In the genomic region with DNA sequence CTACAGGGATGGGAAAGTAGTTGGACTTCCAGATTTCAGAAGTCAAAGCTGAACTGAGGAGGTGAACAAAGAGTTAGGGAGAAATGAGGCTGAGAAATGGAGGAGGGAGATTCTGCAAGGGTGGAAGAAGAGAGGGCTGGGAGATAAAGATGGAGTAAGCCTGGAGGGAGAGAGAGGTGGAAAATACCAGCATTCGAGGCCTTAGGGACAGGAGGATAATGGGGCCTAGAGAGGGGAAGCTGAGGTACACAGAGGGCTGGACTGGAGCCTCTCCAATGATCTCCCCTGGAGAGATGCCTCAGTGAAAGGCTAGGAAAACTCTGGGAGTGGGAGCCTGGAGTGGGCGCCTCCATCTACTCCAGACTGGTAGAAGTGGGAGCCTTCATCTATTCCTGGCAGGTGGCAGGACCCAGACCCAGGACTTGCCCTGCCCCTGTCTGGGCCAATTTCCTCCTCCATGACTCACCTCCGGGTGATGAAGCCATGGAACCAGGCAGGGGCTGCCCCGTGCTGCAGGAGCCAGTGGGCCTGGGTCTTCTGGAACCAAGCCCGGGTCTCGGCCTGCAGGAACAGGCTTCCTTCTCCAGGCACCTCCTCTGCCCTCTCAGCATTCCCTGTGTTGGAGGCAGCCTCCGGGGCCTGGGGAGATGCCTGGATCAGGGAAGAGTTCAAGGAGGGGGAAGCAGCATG, we compare ENCODE assay signal across 9 cellular contexts. TPM values are rescaled to one million over a fixed set of nuclear protein-coding genes. Genes with fewer than 3 reads are reported as not detected.
DNase-seq lines count a peak whose midpoint lies in the region; ATAC-seq, FAIRE-seq and TF ChIP-seq lines count a peak whose summit lies in the region.
"Had no signal": no experiment of that assay in that cellular context is flagged by ENCODE, and none has a peak within 500 bp of the region (broad histone marks: within the 10 kb centered on the region; RNA-seq: fewer than 3 reads in every experiment).

No MANE protein-coding gene starts in this region.

- no peaks in the 10 kb centered on the region for H3K36me3 Mint-ChIP-seq in progenitor cell of endocrine pancreas (ENCODE audit: insufficient read depth)

- TF ChIP-seq POLR2A in endothelial cell of umbilical vein (IDR thresholded peaks at IDR 0.05; ENCODE audit: low read depth, low read length) = peak; percentile 39

- no peaks in the 10 kb centered on the region for H3K79me2 ChIP-seq in DOHH2 (ENCODE audit: control insufficient read depth, low read length)
- no peaks in the 10 kb centered on the region for H3K79me2 ChIP-seq in endothelial cell of umbilical vein (ENCODE audit: control insufficient read depth, insufficient read depth, low read length)

- H3K9me1 ChIP-seq in endothelial cell of umbilical vein (replicated peaks; ENCODE audit: control insufficient read depth, extremely low read depth, insufficient read depth, low read length) = no peaks in the 10 kb centered on the region

- peaks cover 5% of the 10 kb centered on the region for H3F3A ChIP-seq in DOHH2 (ENCODE audit: control insufficient read depth, insufficient read depth)

- intact Hi-C loops in endothelial cell of umbilical vein (cut with micrococcal nuclease) = loop anchor here (1.0 kb wide), 1 partner anchor 46 kb away; the partner anchor contains the start of gene NTRK1

- H3K27ac ChIP-seq in DOHH2 (ENCODE audit: low read depth, low read length) = no peak overlapping the region
- peak overlapping the region; percentile 51 for H3K27ac ChIP-seq in endothelial cell of umbilical vein (ENCODE audit: insufficient read depth, low read depth, low read length)

- no peaks in the 10 kb centered on the region for H3K36me3 ChIP-seq in DOHH2 (ENCODE audit: control insufficient read depth, low read length)
- H3K36me3 ChIP-seq in endothelial cell of umbilical vein (ENCODE audit: control insufficient read depth in 2 of 2, extremely low read depth in 1 of 2, insufficient read depth in 2 of 2, low read length in 2 of 2) = no peaks in the 10 kb centered on the region

- TSS peak; percentile 14 for BruUV-seq in endothelial cell of umbilical vein (replicated peaks; lab: Mats Ljungman, UMichigan)

- H3K9me2 ChIP-seq in DOHH2 (replicated peaks; ENCODE audit: control insufficient read depth, low read length) = no peaks in the 10 kb centered on the region

- FAIRE-seq in endothelial cell of umbilical vein (lab: Jason Lieb, UNC) = no peak

- dilution Hi-C loops in endothelial cell of umbilical vein (cut with MboI; ENCODE audit: extremely low pct_ligation_motif_present, low sequenced_read_pairs) = no loop called here

- CTCF ChIA-PET in endothelial cell of umbilical vein (lab: Charles Lee) = interaction anchor here (0.7 to 5.0 kb wide), 23 partner anchors 7 to 125 kb away, joined by 3 to 67 read pairs (median 5); partner anchors contain the start of genes INSRR, METTL25B and NTRK1

- ATAC-seq in GM18861 (IDR thresholded peaks at IDR 0.05; ENCODE audit: unreplicated experiment) (no peak), GM19324 (IDR thresholded peaks at IDR 0.05; ENCODE audit: low FRiP score, unreplicated experiment) (no peak)

- H3K4me3 Mint-ChIP-seq in progenitor cell of endocrine pancreas (ENCODE audit: low read depth) = peak overlapping the region; percentile 38

- no peaks in the 10 kb centered on the region for H3K27me3 ChIP-seq in DOHH2 (ENCODE audit: control insufficient read depth, low read length)
- H3K27me3 ChIP-seq in endothelial cell of umbilical vein (ENCODE audit: control insufficient read depth in 2 of 2, insufficient read depth in 2 of 2, low read length in 2 of 2) = no peaks in the 10 kb centered on the region

- H4K20me1 ChIP-seq in DOHH2 (ENCODE audit: control insufficient read depth, insufficient read depth, low read depth, low read length) (no peaks in the 10 kb centered on the region), endothelial cell of umbilical vein (replicated peaks; ENCODE audit: control insufficient read depth, extremely low read depth, insufficient read depth, low read length) (no peaks in the 10 kb centered on the region)

- H3K9ac ChIP-seq in endothelial cell of umbilical vein (replicated peaks; ENCODE audit: extremely low read depth, insufficient read depth, low read length) = no peak overlapping the region

- POLR2A ChIA-PET in endothelial cell of umbilical vein (lab: Charles Lee) = no interaction called here

- H3K4me1 ChIP-seq in DOHH2 (ENCODE audit: control insufficient read depth, low read length) (peaks cover 27% of the 10 kb centered on the region), endothelial cell of umbilical vein (ENCODE audit: control insufficient read depth, extremely low read depth, insufficient read depth, low read length) (peaks cover 33% of the 10 kb centered on the region)

- no peak overlapping the region for H3K4me3 ChIP-seq in DOHH2 (ENCODE audit: low read length)
- no peak overlapping the region for H3K4me3 ChIP-seq in endothelial cell of umbilical vein (replicated peaks in 1 of 3; ENCODE audit: insufficient read depth in 1 of 3, low read depth in 1 of 3, low read length in 3 of 3)

- H3K9me3 ChIP-seq in DOHH2 (ENCODE audit: control insufficient read depth, insufficient read depth, low read length) = no peaks in the 10 kb centered on the region
- H3K9me3 ChIP-seq in endothelial cell of umbilical vein (replicated peaks; ENCODE audit: control insufficient read depth, insufficient read depth, low read length) = no peaks in the 10 kb centered on the region

- H2AFZ ChIP-seq in endothelial cell of umbilical vein (ENCODE audit: low read depth, low read length) = peak overlapping the region; percentile 78

- TF ChIP-seq CTCF in DOHH2 (IDR thresholded peaks at IDR 0.05; ENCODE audit: low read depth, low read length, poor library complexity, severe bottlenecking) (no peak), endothelial cell of umbilical vein (IDR thresholded peaks at IDR 0.05; ENCODE audit: extremely low read depth in 1 of 2, insufficient read depth in 1 of 2, low read depth in 1 of 2, low read length in 2 of 2) (no peak), progenitor cell of endocrine pancreas (IDR thresholded peaks at IDR 0.05; ENCODE audit: unreplicated experiment) (no peak)

- peak overlapping the region; percentile 49 for H3K4me2 ChIP-seq in DOHH2 (ENCODE audit: low read length)
- no peak overlapping the region for H3K4me2 ChIP-seq in endothelial cell of umbilical vein (ENCODE audit: insufficient read depth, low read length)

- peak; percentile 63 for DNase-seq in activated CD4-positive, alpha-beta T cell treated with anti-CD3 and anti-CD28 coated beads for 48 hours
- DNase-seq in endothelial cell of umbilical vein (ENCODE audit: low read depth, low spot score) = peak; percentile 26
- no peak for DNase-seq in progenitor cell of endocrine pancreas (ENCODE audit: low spot score, unreplicated experiment)
- DNase-seq in HuH-7.5 (ENCODE audit: low spot score) = no peak
- no peak for DNase-seq in NCI-H1105 (lab: John Stamatoyannopoulos, UW)

- no peak overlapping the region for H3K27ac Mint-ChIP-seq in progenitor cell of endocrine pancreas

- H3K4me1 Mint-ChIP-seq in progenitor cell of endocrine pancreas (ENCODE audit: low read depth) = peaks cover 4% of the 10 kb centered on the region

- H3K27me3 Mint-ChIP-seq in progenitor cell of endocrine pancreas = peaks cover 63% of the 10 kb centered on the region

- H3K9me3 Mint-ChIP-seq in progenitor cell of endocrine pancreas (ENCODE audit: low read depth) = no peaks in the 10 kb centered on the region

TF ChIP-seq in endothelial cell of umbilical vein, 7 proteins besides CTCF, POLR2A, EP300 and RAD21 (continues in another document):
- no peak for TF ChIP-seq MYC (IDR thresholded peaks at IDR 0.05; ENCODE audit: low read depth, low read length)

RNA-seq across cellular contexts. Expression of gene SH2D2A, which starts 1.9 kb away (rescaled TPM):
- total RNA-seq in endothelial cell of umbilical vein = 1.1 and 1.8 TPM in 2 replicates
- polyA plus RNA-seq in endothelial cell of umbilical vein = 0.41 and 0.92 TPM in 2 replicates
- polyA plus RNA-seq in endothelial cell of umbilical vein (2011; cell fraction: cytosol; rRNA removed) = 0.49 and 0.53 TPM in 2 replicates
- 0.53 and 0.56 TPM in 2 replicates for polyA plus RNA-seq in endothelial cell of umbilical vein (2011; cell fraction: nucleus; rRNA removed)
- 1.5 and 1.7 TPM in 2 replicates for polyA plus RNA-seq in endothelial cell of umbilical vein (2012)
- 0.23 TPM in 1 of 2 replicates, not detected in the other for polyA minus RNA-seq in endothelial cell of umbilical vein
- 1.7 TPM for polyA minus RNA-seq in endothelial cell of umbilical vein (2011; cell fraction: cytosol; rRNA and poly(A)+ RNA removed)
- polyA minus RNA-seq in endothelial cell of umbilical vein (2011; cell fraction: nucleus; rRNA and poly(A)+ RNA removed) = 0.63 TPM in 1 of 2 replicates, not detected in the other
- not detected in 2 replicates for total RNA-seq in progenitor cell of endocrine pancreas

RNA-seq across cellular contexts. Expression of gene INSRR, which starts 44.2 kb away (rescaled TPM):
- total RNA-seq in endothelial cell of umbilical vein (not detected in 2 replicates), progenitor cell of endocrine pancreas (not detected in 2 replicates)
- not detected in 2 replicates for polyA plus RNA-seq in endothelial cell of umbilical vein
- not detected in 2 replicates for polyA plus RNA-seq in endothelial cell of umbilical vein (2011; cell fraction: cytosol; rRNA removed)
- polyA plus RNA-seq in endothelial cell of umbilical vein (2011; cell fraction: nucleus; rRNA removed) = not detected in 2 replicates
- polyA plus RNA-seq in endothelial cell of umbilical vein (2012) = not detected in 2 replicates
- polyA minus RNA-seq in endothelial cell of umbilical vein = not detected in 2 replicates
- polyA minus RNA-seq in endothelial cell of umbilical vein (2011; cell fraction: cytosol; rRNA and poly(A)+ RNA removed) = not detected
- polyA minus RNA-seq in endothelial cell of umbilical vein (2011; cell fraction: nucleus; rRNA and poly(A)+ RNA removed) = not detected in 2 replicates
- total RNA-seq: subcutaneous adipose tissue had no signal

RNA-seq across cellular contexts. Expression of gene NTRK1, which starts 45.9 kb away (rescaled TPM):
- total RNA-seq in endothelial cell of umbilical vein = not detected in 2 replicates
- 0.07 TPM in 1 of 2 replicates, not detected in the other for polyA plus RNA-seq in endothelial cell of umbilical vein
- polyA plus RNA-seq in endothelial cell of umbilical vein (2011; cell fraction: cytosol; rRNA removed) = 0.03 TPM in 1 of 2 replicates, not detected in the other
- 0.07 and 0.11 TPM in 2 replicates for polyA plus RNA-seq in endothelial cell of umbilical vein (2011; cell fraction: nucleus; rRNA removed)
- not detected in 2 replicates for polyA plus RNA-seq in endothelial cell of umbilical vein (2012)
- 0.34 TPM in 1 of 2 replicates, not detected in the other for polyA minus RNA-seq in endothelial cell of umbilical vein
- not detected for polyA minus RNA-seq in endothelial cell of umbilical vein (2011; cell fraction: cytosol; rRNA and poly(A)+ RNA removed)
- polyA minus RNA-seq in endothelial cell of umbilical vein (2011; cell fraction: nucleus; rRNA and poly(A)+ RNA removed) = not detected in 2 replicates
- 0.36 TPM in 1 of 2 replicates, not detected in the other for total RNA-seq in progenitor cell of endocrine pancreas

RNA-seq across cellular contexts. Expression of gene PRCC, which starts 47.4 kb away (rescaled TPM):
- total RNA-seq in endothelial cell of umbilical vein (65.1 and 71.5 TPM in 2 replicates), progenitor cell of endocrine pancreas (93.2 TPM in 2 replicates)
- polyA plus RNA-seq in endothelial cell of umbilical vein = 76.9 and 77.4 TPM in 2 replicates
- polyA plus RNA-seq in endothelial cell of umbilical vein (2011; cell fraction: cytosol; rRNA removed) = 85.2 and 95.3 TPM in 2 replicates
- polyA plus RNA-seq in endothelial cell of umbilical vein (2011; cell fraction: nucleus; rRNA removed) = 64.9 and 66.7 TPM in 2 replicates
- 42.1 and 57.4 TPM in 2 replicates for polyA plus RNA-seq in endothelial cell of umbilical vein (2012)
- polyA minus RNA-seq in endothelial cell of umbilical vein = 74.1 and 74.8 TPM in 2 replicates
- polyA minus RNA-seq in endothelial cell of umbilical vein (2011; cell fraction: cytosol; rRNA and poly(A)+ RNA removed) = 87.5 TPM
- 30.6 and 54.1 TPM in 2 replicates for polyA minus RNA-seq in endothelial cell of umbilical vein (2011; cell fraction: nucleus; rRNA and poly(A)+ RNA removed)

Comparison
In these comparisons a context has a peak if more than half of its experiments do, and no peak if none do; other contexts are left out.
1. DNase-seq: peak in activated CD4-positive, alpha-beta T cell treated with anti-CD3 and anti-CD28 coated beads for 48 hours (single experiment) and endothelial cell of umbilical vein (single experiment); none in progenitor cell of endocrine pancreas (single experiment), HuH-7.5 (single experiment) and NCI-H1105 (single experiment).